ENCODE assay signal across 8 cellular contexts in the genomic region with DNA sequence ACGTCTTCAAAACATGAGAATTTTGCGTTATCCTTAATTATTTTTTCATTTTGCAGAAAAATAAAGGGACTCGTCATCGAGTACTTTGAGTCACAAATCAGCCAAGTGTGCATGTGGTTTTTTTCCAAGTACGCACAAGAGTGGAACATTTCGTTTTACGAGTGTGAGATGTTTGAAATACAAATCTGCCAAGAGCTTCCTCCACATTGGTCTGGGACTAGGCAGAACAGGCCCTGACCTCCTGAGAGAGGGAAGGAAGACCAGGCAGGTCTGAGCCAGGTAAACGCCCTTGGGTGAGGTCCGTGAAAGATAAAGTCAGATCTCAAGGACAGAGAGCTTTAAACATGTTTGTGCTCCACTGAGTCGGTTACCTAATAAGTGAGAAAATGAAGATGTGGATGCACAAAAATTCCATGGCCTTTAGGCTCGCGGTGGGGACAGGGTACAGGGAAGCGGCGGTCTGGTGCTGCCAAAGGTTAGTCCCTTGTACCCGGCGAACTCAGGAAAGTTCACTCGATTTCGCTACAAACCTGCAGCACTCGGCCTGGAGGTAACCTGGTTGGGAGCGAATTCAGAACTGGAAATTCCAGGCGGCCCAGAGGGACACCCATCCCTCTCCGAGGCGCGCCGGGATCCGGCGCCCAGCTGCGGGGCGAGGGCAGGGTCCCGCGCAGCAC. TPM values are rescaled to one million over a fixed set of nuclear protein-coding genes. Genes with fewer than 3 reads are reported as not detected.
DNase-seq lines count a peak whose midpoint lies in the region; ATAC-seq, FAIRE-seq and TF ChIP-seq lines count a peak whose summit lies in the region.

No MANE protein-coding gene starts in this region.

- peak overlapping the region; percentile 96 for H3K4me3 Mint-ChIP-seq in GM23338

- H3K36me3 ChIP-seq in ES-I3 (ENCODE audit: insufficient read depth, low read length) (0 out of 2 replicates have a peak, but pooled peaks cover 6% of the 10 kb centered on the region), GM23338 (ENCODE audit: insufficient read depth) (no peaks in the 10 kb centered on the region; the same call in 1 of the 2 replicates), Peyer's patch (no peaks in the 10 kb centered on the region), endocrine pancreas (ENCODE audit: control insufficient read depth, insufficient read depth, low read length) (no peaks in the 10 kb centered on the region), mucosa of stomach (ENCODE audit: control insufficient read depth, insufficient read depth, low read length) (no peaks in the 10 kb centered on the region)

- DNase-seq in GM23338 (ENCODE audit: low spot score), result peak; percentile 57
- peak in 2 of 3 donors; percentile 65 to 89 for DNase-seq in Peyer's patch
- no peak for DNase-seq in stimulated activated CD4-positive, alpha-beta T cell treated with anti-CD3 and anti-CD28 coated beads, Interleukin-2, amount 100 ng/mL, for 24 hours
- no peak for DNase-seq in amniotic stem cell (lab: John Stamatoyannopoulos, UW)
- no peak for DNase-seq in HTR-8/SVneo (ENCODE audit: insufficient read length, low spot score)

- ATAC-seq in GM23338, result peak; percentile 59

- H3K27ac Mint-ChIP-seq in GM23338, result no peak overlapping the region

- H3F3A ChIP-seq in GM23338 (replicated peaks; ENCODE audit: low read depth), result no peaks in the 10 kb centered on the region

- no peaks in the 10 kb centered on the region for H3K9me2 ChIP-seq in GM23338 (ENCODE audit: insufficient read depth)

- no peak for TF ChIP-seq POLR2A in Peyer's patch (IDR thresholded peaks at IDR 0.05)

- peaks cover 42% of the 10 kb centered on the region for H3K4me1 Mint-ChIP-seq in GM23338

- H2AFZ ChIP-seq in GM23338, result peak overlapping the region; percentile 95

- no peak for TF ChIP-seq CTCF in GM23338 (conservative IDR thresholded peaks at IDR 0.05; ENCODE audit: low read depth in 2 of 2)
- no peak for TF ChIP-seq CTCF in Peyer's patch (IDR thresholded peaks at IDR 0.05)

- H3K9me3 Mint-ChIP-seq in GM23338, result no peaks in the 10 kb centered on the region

- peaks cover 6% of the 10 kb centered on the region for H3K27me3 Mint-ChIP-seq in GM23338 (ENCODE audit: insufficient read depth, low read depth, poor library complexity)

- H3K4me3 ChIP-seq in GM23338, result peak overlapping the region; percentile 85
- H3K4me3 ChIP-seq in Peyer's patch, result peak overlapping the region; percentile 95 to 100 (median 98)
- peak overlapping the region; percentile 82 for H3K4me3 ChIP-seq in endocrine pancreas (ENCODE audit: control insufficient read depth, insufficient read depth, low read length)
- peak overlapping the region; percentile 37 for H3K4me3 ChIP-seq in mucosa of stomach (ENCODE audit: low read length)

- H3K27me3 ChIP-seq in GM23338 (ENCODE audit: insufficient read depth) (peaks cover 4% of the 10 kb centered on the region; the same call in 1 of the 2 replicates), Peyer's patch (no peaks in the 10 kb centered on the region), endocrine pancreas (ENCODE audit: control insufficient read depth, insufficient read depth, low read length) (no peaks in the 10 kb centered on the region), mucosa of stomach (ENCODE audit: control insufficient read depth, insufficient read depth, low read length) (no peaks in the 10 kb centered on the region)

- peaks cover 32% of the 10 kb centered on the region for H3K79me2 ChIP-seq in GM23338 (replicated peaks; ENCODE audit: insufficient read depth)

- peak overlapping the region; percentile 83 for H3K4me2 ChIP-seq in GM23338

- no peaks in the 10 kb centered on the region; the same call in 2 of the 3 replicates for H3K36me3 Mint-ChIP-seq in GM23338 (ENCODE audit: low read depth)

- H4K20me1 ChIP-seq in GM23338 (replicated peaks; ENCODE audit: insufficient read depth), result no peaks in the 10 kb centered on the region; the same call in 1 of the 2 replicates

- H3K9ac ChIP-seq in ES-I3 (ENCODE audit: low read depth, low read length) (peak overlapping the region; percentile 73), endocrine pancreas (ENCODE audit: control insufficient read depth, insufficient read depth, low read length) (peak overlapping the region; percentile 79), mucosa of stomach (ENCODE audit: low read length) (peak overlapping the region; percentile 94)

- H3K9me3 ChIP-seq in ES-I3 (ENCODE audit: control insufficient read depth, insufficient read depth, low read length) (no peaks in the 10 kb centered on the region), Peyer's patch (no peaks in the 10 kb centered on the region), endocrine pancreas (ENCODE audit: control insufficient read depth, low read length) (no peaks in the 10 kb centered on the region), mucosa of stomach (ENCODE audit: control insufficient read depth, low read length) (no peaks in the 10 kb centered on the region)

- H3K27ac ChIP-seq in GM23338 (ENCODE audit: low read depth) (no peak overlapping the region), Peyer's patch (peak overlapping the region; percentile 99 to 100 (median 100))

- no peak for FAIRE-seq in HTR-8/SVneo (lab: Jason Lieb, UNC)

- H3K4me1 ChIP-seq in ES-I3 (ENCODE audit: insufficient read depth, low read length) (peaks cover 27% of the 10 kb centered on the region), GM23338 (ENCODE audit: insufficient read depth) (peaks cover 36% of the 10 kb centered on the region), Peyer's patch (peaks cover 0 to 34% (median 2%) of the 10 kb centered on the region in 4 donors), endocrine pancreas (ENCODE audit: control insufficient read depth, insufficient read depth, low read length) (peaks cover 16% of the 10 kb centered on the region), mucosa of stomach (ENCODE audit: control insufficient read depth, insufficient read depth, low read length) (peaks cover 25% of the 10 kb centered on the region)

TF ChIP-seq in GM23338, 12 proteins besides CTCF, POLR2A, EP300 and RAD21 (continues in another document):
- TF ChIP-seq EZH2phosphoT487 (IDR thresholded peaks at IDR 0.05; ENCODE audit: unreplicated experiment) (no peak), POLR2AphosphoS5 (IDR thresholded peaks at IDR 0.05; ENCODE audit: low read depth) (no peak), STAT1 (IDR thresholded peaks at IDR 0.05; ENCODE audit: unreplicated experiment) (no peak), EZH2 (IDR thresholded peaks at IDR 0.05; ENCODE audit: low read depth, unreplicated experiment) (no peak)
- TF ChIP-seq, protein P1, sequence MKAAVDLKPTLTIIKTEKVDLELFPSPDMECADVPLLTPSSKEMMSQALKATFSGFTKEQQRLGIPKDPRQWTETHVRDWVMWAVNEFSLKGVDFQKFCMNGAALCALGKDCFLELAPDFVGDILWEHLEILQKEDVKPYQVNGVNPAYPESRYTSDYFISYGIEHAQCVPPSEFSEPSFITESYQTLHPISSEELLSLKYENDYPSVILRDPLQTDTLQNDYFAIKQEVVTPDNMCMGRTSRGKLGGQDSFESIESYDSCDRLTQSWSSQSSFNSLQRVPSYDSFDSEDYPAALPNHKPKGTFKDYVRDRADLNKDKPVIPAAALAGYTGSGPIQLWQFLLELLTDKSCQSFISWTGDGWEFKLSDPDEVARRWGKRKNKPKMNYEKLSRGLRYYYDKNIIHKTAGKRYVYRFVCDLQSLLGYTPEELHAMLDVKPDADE (IDR thresholded peaks at IDR 0.05), result no peak

RNA-seq across cellular contexts. Expression of a gene that starts 0.4 kb away (rescaled TPM):
- total RNA-seq in GM23338 (2014; rRNA removed; shearing (Covaris generic)), result 139 and 167 TPM in 2 replicates
- polyA plus RNA-seq in GM23338 (2016; fragmentation: Nextera tagmentation; extraction: Ambion mirVana), result 307 and 318 TPM in 2 replicates
- total RNA-seq in Peyer's patch, result 100 to 1,000 TPM; 136 to 528 (median 417) TPM

Comparison
In these comparisons a context has a peak if more than half of its experiments do, and no peak if none do; other contexts are left out.
1. DNase-seq: peak in GM23338 (single experiment) and Peyer's patch (2 of 3); none in stimulated activated CD4-positive, alpha-beta T cell treated with anti-CD3 and anti-CD28 coated beads, Interleukin-2, amount 100 ng/mL, for 24 hours (0 of 2), amniotic stem cell (single experiment) and HTR-8/SVneo (single experiment).
2. H3K4me3 ChIP-seq: peak in every context shown above with its lines; median percentile 98 in Peyer's patch; 85 in GM23338; 82 in endocrine pancreas; 37 in mucosa of stomach.
3. Peak in every context shown above with its lines, with median percentiles within 50 percentile points of each other: H3K9ac ChIP-seq.